Comparison of ENCODE assay signal across 16 cellular contexts in genomic region chr1:183931646-183932271, GRCh38.
DNase-seq lines count a peak whose midpoint lies in the region; ATAC-seq and TF ChIP-seq lines count a peak whose summit lies in the region.
"Had no signal": no experiment of that assay in that cellular context is flagged by ENCODE, and none has a peak within 500 bp of the region (broad histone marks: within the 10 kb centered on the region; RNA-seq: fewer than 3 reads in every experiment).

No MANE protein-coding gene starts in this region.

- H3K4me1 Mint-ChIP-seq in brain = peaks cover 39% of the 10 kb centered on the region
- H3K4me1 Mint-ChIP-seq: activated naive CD8-positive, alpha-beta T cell treated with anti-CD3 and anti-CD28 coated beads, Interleukin-2, amount 10 ng/mL, durations not matched to agents 7 days and 5 days had no signal

- no peak for TF ChIP-seq POLR2A in ovary (IDR thresholded peaks at IDR 0.05)

- peak overlapping the region in 4 of 5 experiments; percentile 37 to 78 (median 68) for H3K27ac Mint-ChIP-seq in brain
- H3K27ac Mint-ChIP-seq: activated naive CD8-positive, alpha-beta T cell treated with anti-CD3 and anti-CD28 coated beads, Interleukin-2, amount 10 ng/mL, durations not matched to agents 7 days and 5 days; mesothelial cell of epicardium had no signal

- peaks cover 24% of the 10 kb centered on the region for H3K4me1 ChIP-seq in ACC112 (ENCODE audit: control insufficient read depth, insufficient read depth, low read length, unreplicated experiment)
- H3K4me1 ChIP-seq in ovary (ENCODE audit: insufficient read depth) = no peaks in the 10 kb centered on the region
- H3K4me1 ChIP-seq: upper lobe of left lung had no signal

- no peaks in the 10 kb centered on the region for H3K79me2 ChIP-seq in ACC112 (ENCODE audit: control insufficient read depth, insufficient read depth, low read length, unreplicated experiment)

- no peak for TF ChIP-seq EP300 in ovary (IDR thresholded peaks at IDR 0.05)

- no peak overlapping the region for H3K4me3 Mint-ChIP-seq in brain
- H3K4me3 Mint-ChIP-seq: activated naive CD8-positive, alpha-beta T cell treated with anti-CD3 and anti-CD28 coated beads, Interleukin-2, amount 10 ng/mL, durations not matched to agents 7 days and 5 days; activated T-cell treated with anti-CD3 and anti-CD28 coated beads, Interleukin-2, amount 50 U/mL, for 4 hours; mesothelial cell of epicardium had no signal

- WGBS in ovary, 3 donors = 27 to 32% (median 27%) methylated on average over 2 of the region's 2 CpGs

- peak; percentile 6 to 40 for ATAC-seq in left cardiac atrium
- peak; percentile 9 for ATAC-seq in sciatic nerve
- ATAC-seq: activated T-cell treated with anti-CD3 and anti-CD28 coated beads, Interleukin-2, amount 50 U/mL, for 4 hours had no signal

- H3K4me3 ChIP-seq in ACC112 (ENCODE audit: low read depth, low read length) (0 out of 2 replicates have a peak overlapping the region, but pooled peaks have one; percentile 16), ovary (no peak overlapping the region)
- H3K4me3 ChIP-seq: upper lobe of left lung had no signal

- no peaks in the 10 kb centered on the region for H3K27me3 ChIP-seq in ACC112 (ENCODE audit: insufficient read depth, low read length)
- no peaks in the 10 kb centered on the region for H3K27me3 ChIP-seq in ovary
- H3K27me3 ChIP-seq: upper lobe of left lung had no signal

- peaks cover 4% of the 10 kb centered on the region for H3K27me3 Mint-ChIP-seq in brain

- no peak for TF ChIP-seq CTCF in brain (conservative IDR thresholded peaks at IDR 0.05)
- TF ChIP-seq CTCF in ovary (IDR thresholded peaks at IDR 0.05) = no peak

- H3K36me3 ChIP-seq in ACC112 (ENCODE audit: insufficient read depth, low read length) (no peaks in the 10 kb centered on the region), ovary (no peaks in the 10 kb centered on the region)

- no peak overlapping the region for H2AFZ ChIP-seq in ACC112 (ENCODE audit: low read length, unreplicated experiment)

- H3K36me3 Mint-ChIP-seq in brain = peaks cover 16% of the 10 kb centered on the region
- H3K36me3 Mint-ChIP-seq: activated naive CD8-positive, alpha-beta T cell treated with anti-CD3 and anti-CD28 coated beads, Interleukin-2, amount 10 ng/mL, durations not matched to agents 7 days and 5 days had no signal

- H3K9me3 Mint-ChIP-seq in brain = no peaks in the 10 kb centered on the region
- H3K9me3 Mint-ChIP-seq: activated naive CD8-positive, alpha-beta T cell treated with anti-CD3 and anti-CD28 coated beads, Interleukin-2, amount 10 ng/mL, durations not matched to agents 7 days and 5 days; activated T-cell treated with anti-CD3 and anti-CD28 coated beads, Interleukin-2, amount 50 U/mL, for 4 hours; mesothelial cell of epicardium had no signal

- H3K27ac ChIP-seq in ACC112 (ENCODE audit: low read depth, low read length) (no peak overlapping the region), ovary (peak overlapping the region in 1 of 2 donors; percentile 0)
- H3K27ac ChIP-seq: upper lobe of left lung had no signal

- intact Hi-C loops in left cardiac atrium (cut with DNase I) (no loop called here), sciatic nerve (cut with DNase I) (no loop called here), ovary (cut with DNase I) (no loop called here)

- DNase-seq in left cardiac atrium (no peak), sciatic nerve (ENCODE audit: low spot score) (no peak), NCI-H1105 (lab: John Stamatoyannopoulos, UW) (no peak), MV-4-11 (lab: John Stamatoyannopoulos, UW) (no peak), ovary (no peak), AG20443 (ENCODE audit: low spot score) (no peak)
- DNase-seq: activated CD4-positive, alpha-beta T cell treated with anti-CD3 and anti-CD28 coated beads, Interleukin-2, amount 50 U/mL, for 48 hours; activated naive CD8-positive, alpha-beta T cell treated with anti-CD3 and anti-CD28 coated beads, Interleukin-2, amount 10 ng/mL, durations not matched to agents 7 days and 5 days; activated T-cell treated with anti-CD3 and anti-CD28 coated beads, Interleukin-2, amount 50 U/mL, for 4 hours; NCI-H2029 treated with DMSO at 0.1 percent for 48 hours; stimulated activated CD4-positive, alpha-beta T cell treated with anti-CD3 and anti-CD28 coated beads, Interleukin-4, amount 100 ng/mL, for 1 hour; stimulated activated CD8-positive, alpha-beta memory T cell treated with anti-CD3 and anti-CD28 coated beads, Interleukin-4, amount 100 ng/mL, for 48 hours had no signal

- H3K9me3 ChIP-seq in ovary = no peaks in the 10 kb centered on the region
- H3K9me3 ChIP-seq: upper lobe of left lung had no signal
